ENCODE assay signal across 7 cellular contexts in the genomic region with DNA sequence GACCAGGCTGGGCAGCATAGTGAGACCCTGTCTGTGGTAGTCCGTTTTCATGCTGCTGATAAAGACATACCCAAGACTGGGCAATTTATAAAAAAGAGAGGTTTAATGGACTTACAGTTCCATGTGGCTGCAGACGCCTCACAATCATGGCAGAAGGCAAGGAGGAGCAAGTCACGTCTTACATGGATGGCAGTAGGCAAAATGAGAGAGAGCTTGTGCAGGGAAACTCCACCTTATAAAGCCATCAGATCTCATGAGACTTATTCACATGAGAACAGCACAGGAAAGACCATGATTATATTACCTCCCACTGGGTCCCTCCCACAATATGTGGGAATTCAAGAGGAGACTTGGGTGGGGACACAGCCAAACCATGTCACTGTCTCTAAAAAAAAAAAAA. TPM values are rescaled to one million over a fixed set of nuclear protein-coding genes. Genes with fewer than 3 reads are reported as not detected.
DNase-seq lines count a peak whose midpoint lies in the region; ATAC-seq, FAIRE-seq and TF ChIP-seq lines count a peak whose summit lies in the region.
"Not testable (repeated sequence)": the region's sequence is repeated elsewhere in the genome, so short reads cannot be mapped to it uniquely, and the experiment has no call there.

No MANE protein-coding gene starts in this region.

- peaks cover 0 to 43% (median 7%) of the 10 kb centered on the region in 3 donors for H3K36me3 Mint-ChIP-seq in CD8-positive, alpha-beta memory T cell
- peaks cover 53% of the 10 kb centered on the region for H3K36me3 Mint-ChIP-seq in activated B cell treated with CpG ODN at 0.5 μM for 24 hours (ENCODE audit: low read depth)
- H3K36me3 Mint-ChIP-seq in activated CD8-positive, alpha-beta T cell treated with anti-CD3 and anti-CD28 coated beads, Interleukin-2, amount 10 ng/mL, durations not matched to agents 7 days and 5 days (ENCODE audit: low read depth) = peaks cover 77% of the 10 kb centered on the region
- peaks cover 76% of the 10 kb centered on the region for H3K36me3 Mint-ChIP-seq in activated naive CD4-positive, alpha-beta T cell treated with anti-CD3 and anti-CD28 coated beads, Interleukin-2, amount 10 ng/mL, durations not matched to agents 7 days and 5 days
- not testable (repeated sequence) for H3K36me3 Mint-ChIP-seq in naive B cell
- H3K36me3 Mint-ChIP-seq in stimulated activated memory B cell treated with anti-CD40 and anti-IgM and Interleukin-4, amounts not matched to agents 10 μg/mL and 1 μg/mL and 100 μg/mL, for 72 hours = peaks cover 37% of the 10 kb centered on the region

- 50% methylated on average over 3 of the region's 3 CpGs for WGBS in K562 (ENCODE audit: insufficient coverage, low coverage, missing lambda C conversion rate)

- CTCF ChIA-PET in CD8-positive, alpha-beta memory T cell (lab: Charles Lee) = interaction anchor here (1.2 to 2.5 kb wide), 6 partner anchors 9 to 29 kb away, joined by 3 to 10 read pairs (median 6); a partner anchor contains a TSS
- CTCF ChIA-PET in activated B cell treated with CpG ODN at 0.5 μM for 24 hours (lab: Charles Lee) = interaction anchor here (1.0 to 3.8 kb wide), 3 partner anchors 26 to 303 kb away, joined by 3 to 26 read pairs (median 3); no protein-coding TSS in a partner anchor
- CTCF ChIA-PET in activated CD8-positive, alpha-beta T cell treated with anti-CD3 and anti-CD28 coated beads, Interleukin-2, amount 10 ng/mL, durations not matched to agents 7 days and 5 days (lab: Charles Lee) = interaction anchor here (0.6 to 1.3 kb wide), 7 partner anchors 9 to 162 kb away, joined by 3 to 5 read pairs (median 3); a partner anchor contains a TSS
- CTCF ChIA-PET in activated naive CD4-positive, alpha-beta T cell treated with anti-CD3 and anti-CD28 coated beads, Interleukin-2, amount 10 ng/mL, durations not matched to agents 7 days and 5 days (lab: Charles Lee) = interaction anchor here (1.0 to 1.6 kb wide), 5 partner anchors 8 to 28 kb away, joined by 3 to 5 read pairs (median 3); no protein-coding TSS in a partner anchor
- CTCF ChIA-PET in K562 (lab: Yijun Ruan, JAX; ENCODE audit: low intra/inter-chr PET ratio) = not testable (repeated sequence)

- TF ChIP-seq CTCF in activated B cell treated with CpG ODN at 0.5 μM for 24 hours (IDR thresholded peaks at IDR 0.05); K562 (IDR thresholded peaks at IDR 0.05 in 2 of 3, conservative IDR thresholded peaks at IDR 0.05 in 1 of 3; ENCODE audit: insufficient read depth in 2 of 3, low read depth in 1 of 3, low read length in 3 of 3): not testable (repeated sequence)

- not testable (repeated sequence) for TF ChIP-seq POLR2A in K562 (conservative IDR thresholded peaks at IDR 0.05)

- not testable (repeated sequence) for H3K27me3 ChIP-seq in CD8-positive, alpha-beta memory T cell (ENCODE audit: insufficient read depth, low read length, poor library complexity, severe bottlenecking); K562 (ENCODE audit: control insufficient read depth in 2 of 2, insufficient read depth in 2 of 2, low read length in 2 of 2)

- H2AFZ ChIP-seq in K562 (ENCODE audit: low read depth, low read length) = not testable (repeated sequence)

- POLR2A ChIA-PET in CD8-positive, alpha-beta memory T cell (lab: Charles Lee) = interaction anchor here (0.7 kb wide), 1 partner anchor 116 kb away, joined by 3 read pairs; no protein-coding TSS in a partner anchor
- POLR2A ChIA-PET in activated B cell treated with CpG ODN at 0.5 μM for 24 hours (lab: Charles Lee) (interaction anchor here (1.3 to 1.7 kb wide), 2 partner anchors 19 to 29 kb away, joined by 5 to 6 read pairs; no protein-coding TSS in a partner anchor), K562 (lab: Yijun Ruan, JAX) (interaction anchor here (0.8 kb wide), 1 partner anchor 20 kb away, joined by 3 read pairs; no protein-coding TSS in a partner anchor)
- POLR2A ChIA-PET in activated CD8-positive, alpha-beta T cell treated with anti-CD3 and anti-CD28 coated beads, Interleukin-2, amount 10 ng/mL, durations not matched to agents 7 days and 5 days (lab: Charles Lee) = interaction anchor here (1.4 to 2.0 kb wide), 2 partner anchors 16 to 23 kb away, joined by 4 to 11 read pairs; no protein-coding TSS in a partner anchor

- peaks cover 72 to 92% (median 91%) of the 10 kb centered on the region in 3 donors for H3K4me1 Mint-ChIP-seq in CD8-positive, alpha-beta memory T cell
- H3K4me1 Mint-ChIP-seq in activated B cell treated with CpG ODN at 0.5 μM for 24 hours (peaks cover 70% of the 10 kb centered on the region), naive B cell (peaks cover 63 to 81% (median 67%) of the 10 kb centered on the region in 3 donors)
- H3K4me1 Mint-ChIP-seq in activated CD8-positive, alpha-beta T cell treated with anti-CD3 and anti-CD28 coated beads, Interleukin-2, amount 10 ng/mL, durations not matched to agents 7 days and 5 days (ENCODE audit: low read depth) = peaks cover 59% of the 10 kb centered on the region
- H3K4me1 Mint-ChIP-seq in activated naive CD4-positive, alpha-beta T cell treated with anti-CD3 and anti-CD28 coated beads, Interleukin-2, amount 10 ng/mL, durations not matched to agents 7 days and 5 days = peaks cover 62% of the 10 kb centered on the region
- H3K4me1 Mint-ChIP-seq in stimulated activated memory B cell treated with anti-CD40 and anti-IgM and Interleukin-4, amounts not matched to agents 10 μg/mL and 1 μg/mL and 100 μg/mL, for 72 hours = peaks cover 81% of the 10 kb centered on the region

- TF ChIP-seq EP300 in K562 (IDR thresholded peaks at IDR 0.05; ENCODE audit: low read length) = not testable (repeated sequence)

- not testable (repeated sequence) for TF ChIP-seq RAD21 in K562 (CRISPR knock-in tag; conservative IDR thresholded peaks at IDR 0.05 in 1 of 2, IDR thresholded peaks at IDR 0.05 in 1 of 2)

- peak overlapping the region in 6 of 7 donors; percentile 53 to 70 (median 67) for H3K4me3 Mint-ChIP-seq in CD8-positive, alpha-beta memory T cell
- H3K4me3 Mint-ChIP-seq in activated B cell treated with CpG ODN at 0.5 μM for 24 hours; activated CD8-positive, alpha-beta T cell treated with anti-CD3 and anti-CD28 coated beads, Interleukin-2, amount 10 ng/mL, durations not matched to agents 7 days and 5 days; activated naive CD4-positive, alpha-beta T cell treated with anti-CD3 and anti-CD28 coated beads, Interleukin-2, amount 10 ng/mL, durations not matched to agents 7 days and 5 days; stimulated activated memory B cell treated with anti-CD40 and anti-IgM and Interleukin-4, amounts not matched to agents 10 μg/mL and 1 μg/mL and 100 μg/mL, for 72 hours: not testable (repeated sequence)
- H3K4me3 Mint-ChIP-seq in naive B cell = peak overlapping the region in 7 of 8 donors; percentile 42 to 86 (median 71)

- peak overlapping the region; percentile 81 to 97 (median 90) for H3K27ac Mint-ChIP-seq in CD8-positive, alpha-beta memory T cell
- H3K27ac Mint-ChIP-seq in activated B cell treated with CpG ODN at 0.5 μM for 24 hours (peak overlapping the region; percentile 77), naive B cell (peak overlapping the region; percentile 73 to 96 (median 92))
- H3K27ac Mint-ChIP-seq in activated CD8-positive, alpha-beta T cell treated with anti-CD3 and anti-CD28 coated beads, Interleukin-2, amount 10 ng/mL, durations not matched to agents 7 days and 5 days = peak overlapping the region; percentile 78
- H3K27ac Mint-ChIP-seq in activated naive CD4-positive, alpha-beta T cell treated with anti-CD3 and anti-CD28 coated beads, Interleukin-2, amount 10 ng/mL, durations not matched to agents 7 days and 5 days = peak overlapping the region; percentile 16
- H3K27ac Mint-ChIP-seq in stimulated activated memory B cell treated with anti-CD40 and anti-IgM and Interleukin-4, amounts not matched to agents 10 μg/mL and 1 μg/mL and 100 μg/mL, for 72 hours = peak overlapping the region; percentile 60

- FAIRE-seq in K562 (lab: Jason Lieb, UNC) = not testable (repeated sequence)

- H3K9me3 ChIP-seq in CD8-positive, alpha-beta memory T cell (ENCODE audit: low read length); K562 (replicated peaks; ENCODE audit: control insufficient read depth, insufficient read depth, low read depth, low read length): not testable (repeated sequence)

- BruUV-seq in K562 (replicated peaks; lab: Mats Ljungman, UMichigan) = not testable (repeated sequence)

- H3K79me2 ChIP-seq in K562 (ENCODE audit: control insufficient read depth, insufficient read depth, low read length) = not testable (repeated sequence)

- not testable (repeated sequence) for H3K9me1 ChIP-seq in K562 (ENCODE audit: control insufficient read depth, insufficient read depth, low read length)

- not testable (repeated sequence) for DNase-seq in CD8-positive, alpha-beta memory T cell; activated B cell treated with CpG ODN at 0.5 μM for 24 hours; activated CD8-positive, alpha-beta T cell treated with anti-CD3 and anti-CD28 coated beads, Interleukin-2, amount 10 ng/mL, durations not matched to agents 7 days and 5 days; activated naive CD4-positive, alpha-beta T cell treated with anti-CD3 and anti-CD28 coated beads, Interleukin-2, amount 10 ng/mL, durations not matched to agents 7 days and 5 days; K562 (ENCODE audit: extremely low read depth in 1 of 4, low spot score in 3 of 4); naive B cell

- intact Hi-C loops in activated B cell treated with CpG ODN at 0.5 μM for 24 hours (cut with micrococcal nuclease) = loop anchor here (2.0 to 10.0 kb wide), 2 partner anchors 15 to 767 kb away; no protein-coding TSS in a partner anchor
- intact Hi-C loops in K562 (cut with micrococcal nuclease) = loop anchor here (2.0 kb wide), 1 partner anchor 29 kb away; no protein-coding TSS in a partner anchor

- not testable (repeated sequence) for H3K27ac ChIP-seq in CD8-positive, alpha-beta memory T cell (ENCODE audit: low read depth, low read length); K562 (ENCODE audit: extremely low read depth, low read depth, low read length)

- H3K4me2 ChIP-seq in K562 (ENCODE audit: insufficient read depth, low read length) = not testable (repeated sequence)

- not testable (repeated sequence) for H3K36me3 ChIP-seq in CD8-positive, alpha-beta memory T cell (ENCODE audit: insufficient read depth, low read length); K562 (ENCODE audit: control insufficient read depth, insufficient read depth, low read length)

- H3K9ac ChIP-seq in K562 (ENCODE audit: insufficient read depth in 1 of 2, low read depth in 2 of 2, low read length in 2 of 2) = not testable (repeated sequence)

- H3K4me3 ChIP-seq in CD8-positive, alpha-beta memory T cell (ENCODE audit: low read length); K562: not testable (repeated sequence)

- not testable (repeated sequence) for H4K20me1 ChIP-seq in K562 (replicated peaks; ENCODE audit: control insufficient read depth, insufficient read depth, low read length)

- ATAC-seq in activated B cell treated with CpG ODN at 0.5 μM for 24 hours (ENCODE audit: low read depth); activated CD8-positive, alpha-beta T cell treated with anti-CD3 and anti-CD28 coated beads, Interleukin-2, amount 10 ng/mL, durations not matched to agents 7 days and 5 days; K562; naive B cell (ENCODE audit: low read depth in 2 of 2); stimulated activated memory B cell treated with anti-CD40 and anti-IgM and Interleukin-4, amounts not matched to agents 10 μg/mL and 1 μg/mL and 100 μg/mL, for 72 hours: not testable (repeated sequence)

- in situ Hi-C loops in K562 (cut with MboI) = not testable (repeated sequence)

- peaks cover 63% of the 10 kb centered on the region for H3K4me1 ChIP-seq in CD8-positive, alpha-beta memory T cell (ENCODE audit: insufficient read depth, low read length)
- H3K4me1 ChIP-seq in K562 (replicated peaks in 1 of 2; ENCODE audit: control insufficient read depth in 2 of 2, insufficient read depth in 2 of 2, low read length in 2 of 2) = not testable (repeated sequence)

- not testable (repeated sequence) for H3K27me3 Mint-ChIP-seq in CD8-positive, alpha-beta memory T cell; activated B cell treated with CpG ODN at 0.5 μM for 24 hours; activated CD8-positive, alpha-beta T cell treated with anti-CD3 and anti-CD28 coated beads, Interleukin-2, amount 10 ng/mL, durations not matched to agents 7 days and 5 days (ENCODE audit: low read depth); activated naive CD4-positive, alpha-beta T cell treated with anti-CD3 and anti-CD28 coated beads, Interleukin-2, amount 10 ng/mL, durations not matched to agents 7 days and 5 days; naive B cell; stimulated activated memory B cell treated with anti-CD40 and anti-IgM and Interleukin-4, amounts not matched to agents 10 μg/mL and 1 μg/mL and 100 μg/mL, for 72 hours

- H3K9me3 Mint-ChIP-seq in CD8-positive, alpha-beta memory T cell; activated B cell treated with CpG ODN at 0.5 μM for 24 hours; naive B cell; stimulated activated memory B cell treated with anti-CD40 and anti-IgM and Interleukin-4, amounts not matched to agents 10 μg/mL and 1 μg/mL and 100 μg/mL, for 72 hours: not testable (repeated sequence)
- H3K9me3 Mint-ChIP-seq in activated CD8-positive, alpha-beta T cell treated with anti-CD3 and anti-CD28 coated beads, Interleukin-2, amount 10 ng/mL, durations not matched to agents 7 days and 5 days (ENCODE audit: insufficient read depth) = peaks cover 16% of the 10 kb centered on the region
- peaks cover 24% of the 10 kb centered on the region for H3K9me3 Mint-ChIP-seq in activated naive CD4-positive, alpha-beta T cell treated with anti-CD3 and anti-CD28 coated beads, Interleukin-2, amount 10 ng/mL, durations not matched to agents 7 days and 5 days

RNA-seq across cellular contexts. Expression of a gene that starts 25.4 kb away (rescaled TPM):
- total RNA-seq in CD8-positive, alpha-beta memory T cell = 10 to 100 TPM; 30.7 to 33.7 TPM
- 38.3 TPM for polyA plus RNA-seq in CD8-positive, alpha-beta memory T cell
- total RNA-seq in activated B cell treated with CpG ODN at 0.5 μM for 24 hours = 61.4 and 73.1 TPM in 2 replicates
- 10 to 100 TPM; 61.1 to 64.4 TPM for total RNA-seq in activated CD8-positive, alpha-beta T cell treated with anti-CD3 and anti-CD28 coated beads, Interleukin-2, amount 10 ng/mL, durations not matched to agents 7 days and 5 days
- 14.9 and 15.0 TPM in 2 replicates for total RNA-seq in K562 (2011; cell fraction: chromatin; rRNA removed; ENCODE audit: low replicate concordance)
- 7.1 and 7.5 TPM in 2 replicates for total RNA-seq in K562 (2011; cell fraction: nucleolus; rRNA removed)
- 11.6 and 16.0 TPM in 2 replicates for total RNA-seq in K562 (2011; cell fraction: nucleoplasm; rRNA removed)
- total RNA-seq in K562 (2014; rRNA removed) = 5.1 and 5.2 TPM in 2 replicates
- 4.8 and 5.5 TPM in 2 replicates for total RNA-seq in K562 (2014; rRNA removed; fragmentation: Illumina TruSeq; extraction: Trizol)
- 8.9 and 9.3 TPM in 2 replicates for total RNA-seq in K562 (2015; rRNA removed; fragmentation: Illumina TruSeq; extraction: Trizol)
- 5.4 and 5.7 TPM in 2 replicates for total RNA-seq in K562 (2021)
- polyA plus RNA-seq in K562 (2011; rRNA removed) = 5.3 and 5.8 TPM in 2 replicates
- 2.0 and 3.5 TPM in 2 replicates for polyA plus RNA-seq in K562 (2011; cell fraction: cytosol; rRNA removed)
- 21.1 and 28.3 TPM in 2 replicates for polyA plus RNA-seq in K562 (2011; cell fraction: nucleus; rRNA removed)
- polyA plus RNA-seq in K562 (2012) = 5.0 and 7.9 TPM in 2 replicates
- polyA plus RNA-seq in K562 (2014; fragmentation: Illumina TruSeq; extraction: Trizol) = 5.9 and 7.4 TPM in 2 replicates
- 1 to 10 TPM; 2.0 to 2.8 TPM for polyA plus RNA-seq in K562 (2014; fragmentation: Nextera tagmentation; extraction: Ambion mirVana)
- polyA plus RNA-seq in K562 (2014; rRNA removed) = 5.9 and 6.7 TPM in 2 replicates
- polyA minus RNA-seq in K562 (2011; rRNA and poly(A)+ RNA removed) = 4.8 and 5.0 TPM in 2 replicates
- 2.2 and 2.5 TPM in 2 replicates for polyA minus RNA-seq in K562 (2011; cell fraction: cytosol; rRNA and poly(A)+ RNA removed)
- 5.5 and 7.7 TPM in 2 replicates for polyA minus RNA-seq in K562 (2011; cell fraction: nucleus; rRNA and poly(A)+ RNA removed)
- 100 to 1,000 TPM in 1 of 6 donors, 10 to 100 TPM in 5; 41.1 to 105 (median 80.3) TPM for polyA plus RNA-seq in naive B cell (ENCODE audit: low read depth in 6 of 6)

Comparison
In these comparisons a context has a peak if more than half of its experiments do, and no peak if none do; other contexts are left out.
1. H3K27ac Mint-ChIP-seq: peak in every context shown above with its lines; median percentile 92 in naive B cell; 90 in CD8-positive, alpha-beta memory T cell; 78 in activated CD8-positive, alpha-beta T cell treated with anti-CD3 and anti-CD28 coated beads, Interleukin-2, amount 10 ng/mL, durations not matched to agents 7 days and 5 days; 77 in activated B cell treated with CpG ODN at 0.5 μM for 24 hours; 60 in stimulated activated memory B cell treated with anti-CD40 and anti-IgM and Interleukin-4, amounts not matched to agents 10 μg/mL and 1 μg/mL and 100 μg/mL, for 72 hours; 16 in activated naive CD4-positive, alpha-beta T cell treated with anti-CD3 and anti-CD28 coated beads, Interleukin-2, amount 10 ng/mL, durations not matched to agents 7 days and 5 days.